In the genomic region with DNA sequence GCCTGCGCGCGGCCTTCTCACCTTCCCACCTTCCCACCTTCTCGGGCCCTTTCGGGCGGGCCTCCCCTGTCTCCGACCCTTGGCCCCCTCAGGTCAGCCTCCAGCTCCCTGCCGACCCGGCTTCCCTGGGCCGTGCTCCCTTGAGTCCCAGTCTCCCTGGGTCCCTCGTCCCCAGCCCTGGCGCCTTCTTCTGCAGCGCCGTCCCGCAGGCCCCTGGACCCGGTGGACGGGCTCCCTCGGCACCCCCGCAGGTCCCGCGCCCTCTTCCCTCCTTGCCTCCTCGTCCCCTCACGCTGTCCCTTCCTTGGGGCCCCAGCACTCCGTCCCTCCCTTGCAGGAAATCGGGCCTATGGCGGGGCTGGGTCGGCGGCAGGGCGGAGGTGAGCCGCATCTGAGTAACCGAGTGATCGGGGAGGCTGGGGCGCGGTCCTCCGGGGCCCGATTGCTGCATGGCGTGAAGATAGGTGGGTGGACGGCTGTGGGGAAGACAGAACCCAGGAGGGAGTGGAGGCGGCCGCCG, we compare ENCODE assay signal across 8 cellular contexts. TPM values are rescaled to one million over a fixed set of nuclear protein-coding genes. Genes with fewer than 3 reads are reported as not detected.
A peak's percentile ranks its signal among the peaks of the same experiment; 100 is the strongest.
DNase-seq lines count a peak whose midpoint lies in the region; ATAC-seq, FAIRE-seq and TF ChIP-seq lines count a peak whose summit lies in the region.

No MANE protein-coding gene starts in this region.

- intact Hi-C loops in posterior vena cava (cut with DNase I) = no loop called here

- WGBS in urinary bladder = under 1% methylated on average over 41 of the region's 41 CpGs

- peak overlapping the region; percentile 46 for H3K9ac ChIP-seq in muscle layer of colon (ENCODE audit: low read length)

- no peak for FAIRE-seq in D721Med (lab: Jason Lieb, UNC)

- no peaks in the 10 kb centered on the region for H3K9me3 ChIP-seq in effector memory CD4-positive, alpha-beta T cell (ENCODE audit: control insufficient read depth, low read length)
- no peaks in the 10 kb centered on the region for H3K9me3 ChIP-seq in muscle layer of colon (ENCODE audit: low read length)

- H3K4me3 ChIP-seq in effector memory CD4-positive, alpha-beta T cell (ENCODE audit: insufficient read depth, low read depth, low read length, poor library complexity, severe bottlenecking) = peak overlapping the region; percentile 89
- H3K4me3 ChIP-seq in muscle layer of colon (ENCODE audit: low read depth in 1 of 2, low read length in 2 of 2) = peak overlapping the region; percentile 86 to 95
- peak overlapping the region; percentile 78 for H3K4me3 ChIP-seq in urinary bladder (ENCODE audit: low read depth, low read length)

- peak; percentile 62 for DNase-seq in activated CD4-positive, CD25-positive, alpha-beta regulatory T cell treated with anti-CD3 and anti-CD28 coated beads, Interleukin-2, amount 50 U/mL, for 72 hours
- peak in 2 of 3 donors; percentile 22 to 42 for DNase-seq in effector memory CD4-positive, alpha-beta T cell
- DNase-seq in D721Med (ENCODE audit: insufficient read length, low spot score) = no peak
- no peak for DNase-seq in posterior vena cava (ENCODE audit: low spot score)

- peaks cover 18% of the 10 kb centered on the region for H3K36me3 ChIP-seq in effector memory CD4-positive, alpha-beta T cell (ENCODE audit: control insufficient read depth, insufficient read depth, low read length)
- H3K36me3 ChIP-seq in muscle layer of colon (ENCODE audit: insufficient read depth, low read length) (peaks cover 10% of the 10 kb centered on the region), urinary bladder (ENCODE audit: insufficient read depth) (no peaks in the 10 kb centered on the region)

- no peak for TF ChIP-seq CTCF in D721Med (IDR thresholded peaks at IDR 0.05; ENCODE audit: insufficient read depth, missing control alignments)

- H3K4me1 ChIP-seq in effector memory CD4-positive, alpha-beta T cell (ENCODE audit: control insufficient read depth, insufficient read depth, low read length, poor library complexity, severe bottlenecking) = peaks cover 37% of the 10 kb centered on the region
- H3K4me1 ChIP-seq in muscle layer of colon (ENCODE audit: insufficient read depth, low read length) (peaks cover 51% of the 10 kb centered on the region), urinary bladder (ENCODE audit: insufficient read depth) (peaks cover 2% of the 10 kb centered on the region)

- H3K27me3 ChIP-seq in effector memory CD4-positive, alpha-beta T cell (replicated peaks; ENCODE audit: control insufficient read depth, insufficient read depth, low read length, poor library complexity, severe bottlenecking) = no peaks in the 10 kb centered on the region
- H3K27me3 ChIP-seq in muscle layer of colon (ENCODE audit: control insufficient read depth in 1 of 2, insufficient read depth in 2 of 2, low read length in 2 of 2) = no peaks in the 10 kb centered on the region

- peak overlapping the region; percentile 96 for H3K27ac ChIP-seq in effector memory CD4-positive, alpha-beta T cell (ENCODE audit: insufficient read depth, low read length, poor library complexity, severe bottlenecking)
- H3K27ac ChIP-seq in muscle layer of colon (ENCODE audit: low read depth, low read length) (peak overlapping the region; percentile 83), urinary bladder (ENCODE audit: low read depth) (peak overlapping the region; percentile 61)

- ATAC-seq in GM19324 (IDR thresholded peaks at IDR 0.05; ENCODE audit: low FRiP score, unreplicated experiment) (peak; percentile 8), HG03066 (IDR thresholded peaks at IDR 0.05; ENCODE audit: low read depth, unreplicated experiment) (peak; percentile 3)

RNA-seq across cellular contexts. Expression of a gene that starts 7.6 kb away (rescaled TPM):
- total RNA-seq in urinary bladder = 8.8 TPM
- 30.3 TPM for polyA plus RNA-seq in urinary bladder
- 10 to 100 TPM; 23.1 to 23.4 TPM for total RNA-seq in posterior vena cava

RNA-seq across cellular contexts. Expression of a gene that starts 7.8 kb away (rescaled TPM):
- 1,117 TPM for total RNA-seq in urinary bladder
- 2,692 TPM for polyA plus RNA-seq in urinary bladder
- 1,000 to 10,000 TPM in 1 of 2 donors, 100 to 1,000 TPM in 1; 997 to 1,074 TPM for total RNA-seq in posterior vena cava

RNA-seq across cellular contexts. Expression of a gene that starts 16.3 kb away (rescaled TPM):
- not detected for total RNA-seq in urinary bladder
- polyA plus RNA-seq in urinary bladder = not detected
- not detected for total RNA-seq in posterior vena cava

Comparison
In these comparisons a context has a peak if more than half of its experiments do, and no peak if none do; other contexts are left out.
1. DNase-seq: peak in activated CD4-positive, CD25-positive, alpha-beta regulatory T cell treated with anti-CD3 and anti-CD28 coated beads, Interleukin-2, amount 50 U/mL, for 72 hours (single experiment) and effector memory CD4-positive, alpha-beta T cell (2 of 3); none in D721Med (single experiment) and posterior vena cava (single experiment).
2. Peak in every context shown above with its lines, with median percentiles within 50 percentile points of each other: H3K27ac ChIP-seq and H3K4me3 ChIP-seq.